1 cellular context compared by ENCODE assay signal in genomic region chr20:58551631-58552030, GRCh38.
TF ChIP-seq lines count a peak whose summit lies in the region.

No MANE protein-coding gene starts in this region.

TF ChIP-seq in IMR-90, 13 proteins besides CTCF, POLR2A, EP300 and RAD21:
- TF ChIP-seq ELK1 (IDR thresholded peaks at IDR 0.05; ENCODE audit: borderline replicate concordance, low read depth, low read length) (no peak), SMC3 (IDR thresholded peaks at IDR 0.05; ENCODE audit: low read depth, low read length) (no peak), RFX5 (IDR thresholded peaks at IDR 0.05; ENCODE audit: low read depth, low read length) (no peak), MAFK (IDR thresholded peaks at IDR 0.05; ENCODE audit: low read depth, low read length) (no peak), NFE2L2 (IDR thresholded peaks at IDR 0.05; ENCODE audit: low read depth, low read length) (no peak), FOS (IDR thresholded peaks at IDR 0.05; ENCODE audit: low read depth, low read length) (no peak), USF2 (IDR thresholded peaks at IDR 0.05; ENCODE audit: low read depth, low read length) (no peak), RCOR1 (IDR thresholded peaks at IDR 0.05; ENCODE audit: insufficient replicate concordance, low read length) (no peak), CHD1 (IDR thresholded peaks at IDR 0.05; ENCODE audit: low read depth, low read length) (no peak), CEBPB (IDR thresholded peaks at IDR 0.05; ENCODE audit: low read depth, low read length) (no peak), BHLHE40 (IDR thresholded peaks at IDR 0.05; ENCODE audit: low read depth, low read length) (no peak), MXI1 (IDR thresholded peaks at IDR 0.05; ENCODE audit: borderline replicate concordance, low read depth, low read length) (no peak), MAZ (IDR thresholded peaks at IDR 0.05; ENCODE audit: borderline replicate concordance, low read depth, low read length) (no peak)
